In genomic region chr6:42742116-42742894, GRCh38 we compare ENCODE assay signal across 1 cellular context.
TF ChIP-seq lines count a peak whose summit lies in the region.

No MANE protein-coding gene starts in this region.

TF ChIP-seq in GM23338, 12 proteins besides CTCF, POLR2A, EP300 and RAD21 (continued from another document):
- TF ChIP-seq ZNF462 (CRISPR knock-in tag; IDR thresholded peaks at IDR 0.05) (no peak), ZNF331 (CRISPR knock-in tag; IDR thresholded peaks at IDR 0.05; ENCODE audit: low read depth) (no peak), JUNB (IDR thresholded peaks at IDR 0.05; ENCODE audit: unreplicated experiment) (no peak), STAT1 (IDR thresholded peaks at IDR 0.05; ENCODE audit: unreplicated experiment) (no peak), ETS1 (IDR thresholded peaks at IDR 0.05) (no peak), NANOG (IDR thresholded peaks at IDR 0.05; ENCODE audit: borderline replicate concordance) (no peak), POLR2AphosphoS5 (IDR thresholded peaks at IDR 0.05; ENCODE audit: low read depth) (no peak), CREB1 (CRISPR knock-in tag; IDR thresholded peaks at IDR 0.05; ENCODE audit: low read depth) (no peak), EZH2phosphoT487 (IDR thresholded peaks at IDR 0.05; ENCODE audit: unreplicated experiment) (no peak), EZH2 (IDR thresholded peaks at IDR 0.05; ENCODE audit: low read depth, unreplicated experiment) (no peak), ZNF114 (CRISPR knock-in tag; IDR thresholded peaks at IDR 0.05) (no peak)
